8 cellular contexts compared by ENCODE assay signal in the genomic region with DNA sequence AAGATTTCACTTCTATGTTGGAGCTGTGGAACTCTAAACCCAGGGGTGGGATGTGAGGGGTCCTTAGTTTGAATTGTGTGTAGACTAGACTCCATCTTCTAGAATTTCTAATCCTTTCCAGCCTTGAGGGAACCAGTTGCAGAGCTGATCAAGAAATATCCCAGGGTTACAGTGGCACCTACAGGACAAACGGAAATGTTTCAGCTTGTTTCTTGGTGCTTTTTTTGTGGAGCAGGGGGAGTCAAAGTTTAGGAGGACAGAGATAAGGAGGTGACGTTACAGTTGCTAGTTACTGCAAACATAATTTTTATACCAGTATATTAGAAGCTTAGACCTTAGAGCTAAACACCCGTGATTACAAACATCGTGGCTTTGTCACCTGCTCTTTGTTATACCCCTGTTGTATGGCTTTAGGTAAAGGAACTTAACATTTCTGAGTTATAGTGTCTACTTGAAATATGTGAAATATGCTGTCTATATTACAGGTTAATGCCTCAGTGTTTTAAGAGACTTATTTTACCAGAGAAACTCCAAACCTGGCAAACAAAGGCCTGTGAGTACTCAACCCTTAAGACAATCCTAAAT.
A peak's percentile ranks its signal among the peaks of the same experiment; 100 is the strongest.
DNase-seq lines count a peak whose midpoint lies in the region; ATAC-seq and TF ChIP-seq lines count a peak whose summit lies in the region.

No MANE protein-coding gene starts in this region.

- H3K27me3 ChIP-seq in SK-N-SH (ENCODE audit: insufficient read depth) = no peaks in the 10 kb centered on the region; the same call in 1 of the 2 replicates

- H3K4me1 Mint-ChIP-seq in glutamatergic neuron (ENCODE audit: low read depth, unreplicated experiment) = peaks cover 12% of the 10 kb centered on the region

- H4K20me1 ChIP-seq in SK-N-SH (ENCODE audit: insufficient read depth) = no peaks in the 10 kb centered on the region

- no peak for DNase-seq in GM12864 (ENCODE audit: low read depth)
- DNase-seq in Kasumi-1 (lab: John Stamatoyannopoulos, UW) = peak; percentile 26 to 45
- DNase-seq in SK-N-SH = no peak
- DNase-seq in glutamatergic neuron = no peak
- peak; percentile 7 for DNase-seq in smooth muscle cell of the brain vasculature (ENCODE audit: low read depth, low spot score)
- no peak for DNase-seq in middle frontal gyrus (ENCODE audit: extremely low spot score, low spot score)

- no peaks in the 10 kb centered on the region for H3K9me3 Mint-ChIP-seq in glutamatergic neuron (ENCODE audit: unreplicated experiment)

- CTCF ChIA-PET in SK-N-SH (lab: Yijun Ruan, JAX) = interaction anchor here (0.6 to 10.3 kb wide), 29 partner anchors 8 to 1237 kb away, joined by 3 to 530 read pairs (median 5); a partner anchor contains a TSS

- H3K79me2 ChIP-seq in SK-N-SH (ENCODE audit: insufficient read depth) = no peaks in the 10 kb centered on the region

- no peaks in the 10 kb centered on the region for H3K36me3 ChIP-seq in SK-N-SH (replicated peaks in 1 of 2; ENCODE audit: control insufficient read depth in 1 of 2, insufficient read depth in 2 of 2, low read length in 1 of 2)

- H3K9me2 ChIP-seq in SK-N-SH = no peaks in the 10 kb centered on the region

- no peaks in the 10 kb centered on the region for H3F3A ChIP-seq in SK-N-SH (replicated peaks; ENCODE audit: insufficient read depth)

- WGBS in SK-N-SH (ENCODE audit: low lambda C conversion rate) = 8% methylated on average over 4 of the region's 4 CpGs

- POLR2A ChIA-PET in SK-N-SH (lab: Yijun Ruan, JAX) = no interaction called here

- TF ChIP-seq RAD21 in SK-N-SH (IDR thresholded peaks at IDR 0.05; ENCODE audit: low read length) = peak; percentile 61

- H3K27ac Mint-ChIP-seq in glutamatergic neuron (ENCODE audit: unreplicated experiment) = no peak overlapping the region

- peaks cover 0 to under 1% of the 10 kb centered on the region in 2 experiments; a peak in 1 of 4 replicates for H3K4me1 ChIP-seq in SK-N-SH (ENCODE audit: control insufficient read depth in 1 of 2, insufficient read depth in 2 of 2, low read depth in 1 of 2, low read length in 1 of 2)

- H3K4me2 ChIP-seq in SK-N-SH = no peak overlapping the region

- peak; percentile 19 for TF ChIP-seq CTCF in GM12864 (IDR thresholded peaks at IDR 0.05; ENCODE audit: low read depth, low read length, missing control alignments)
- peak; percentile 73 for TF ChIP-seq CTCF in SK-N-SH (IDR thresholded peaks at IDR 0.05)
- TF ChIP-seq CTCF in glutamatergic neuron (IDR thresholded peaks at IDR 0.05; ENCODE audit: partially characterized antibody, unreplicated experiment) = peak; percentile 56

- no peak overlapping the region; the same call in 1 of the 2 replicates for H2AFZ ChIP-seq in SK-N-SH (ENCODE audit: low read depth)

- no peak overlapping the region for H3K27ac ChIP-seq in SK-N-SH (ENCODE audit: low read depth in 2 of 2, low read length in 1 of 2)

- no peaks in the 10 kb centered on the region for H3K36me3 Mint-ChIP-seq in glutamatergic neuron (ENCODE audit: unreplicated experiment)

- H3K4me3 ChIP-seq in GM12864 (ENCODE audit: low read depth, low read length) (no peak overlapping the region), SK-N-SH (ENCODE audit: low read depth in 2 of 2, low read length in 1 of 2) (no peak overlapping the region; a peak in 1 of 4 replicates)

- H3K9me3 ChIP-seq in SK-N-SH = no peaks in the 10 kb centered on the region

- no peak for TF ChIP-seq EP300 in SK-N-SH (IDR thresholded peaks at IDR 0.05; ENCODE audit: borderline replicate concordance in 1 of 2, low read depth in 1 of 2, low read length in 1 of 2)

- H3K27me3 Mint-ChIP-seq in glutamatergic neuron (ENCODE audit: unreplicated experiment) = no peaks in the 10 kb centered on the region

- ATAC-seq in activated CD4-positive, CD25-positive, alpha-beta regulatory T cell treated with anti-CD3 and anti-CD28 coated beads, Interleukin-2, amount 50 U/mL, for 24 hours = no peak
- ATAC-seq in GM21529 (IDR thresholded peaks at IDR 0.05; ENCODE audit: unreplicated experiment) = no peak

- H3K9ac ChIP-seq in SK-N-SH = no peak overlapping the region

- H3K4me3 Mint-ChIP-seq in glutamatergic neuron (ENCODE audit: unreplicated experiment) = no peak overlapping the region

TF ChIP-seq in SK-N-SH, 30 proteins besides CTCF, POLR2A, EP300 and RAD21:
- TF ChIP-seq SMC3 (IDR thresholded peaks at IDR 0.05; ENCODE audit: low read depth, low read length) = peak; percentile 31; the same call in 1 of the 2 replicates
- no peak for TF ChIP-seq TEAD4 (IDR thresholded peaks at IDR 0.05; ENCODE audit: borderline replicate concordance, insufficient read depth)
- TF ChIP-seq FOXM1 (IDR thresholded peaks at IDR 0.05; ENCODE audit: low read depth) = no peak
- no peak for TF ChIP-seq MXI1 (IDR thresholded peaks at IDR 0.05; ENCODE audit: low read depth, low read length)
- TF ChIP-seq, protein P1, sequence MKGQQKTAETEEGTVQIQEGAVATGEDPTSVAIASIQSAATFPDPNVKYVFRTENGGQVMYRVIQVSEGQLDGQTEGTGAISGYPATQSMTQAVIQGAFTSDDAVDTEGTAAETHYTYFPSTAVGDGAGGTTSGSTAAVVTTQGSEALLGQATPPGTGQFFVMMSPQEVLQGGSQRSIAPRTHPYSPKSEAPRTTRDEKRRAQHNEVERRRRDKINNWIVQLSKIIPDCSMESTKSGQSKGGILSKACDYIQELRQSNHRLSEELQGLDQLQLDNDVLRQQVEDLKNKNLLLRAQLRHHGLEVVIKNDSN (IDR thresholded peaks at IDR 0.05; ENCODE audit: borderline replicate concordance, low read depth) = no peak
- TF ChIP-seq, protein P2, sequence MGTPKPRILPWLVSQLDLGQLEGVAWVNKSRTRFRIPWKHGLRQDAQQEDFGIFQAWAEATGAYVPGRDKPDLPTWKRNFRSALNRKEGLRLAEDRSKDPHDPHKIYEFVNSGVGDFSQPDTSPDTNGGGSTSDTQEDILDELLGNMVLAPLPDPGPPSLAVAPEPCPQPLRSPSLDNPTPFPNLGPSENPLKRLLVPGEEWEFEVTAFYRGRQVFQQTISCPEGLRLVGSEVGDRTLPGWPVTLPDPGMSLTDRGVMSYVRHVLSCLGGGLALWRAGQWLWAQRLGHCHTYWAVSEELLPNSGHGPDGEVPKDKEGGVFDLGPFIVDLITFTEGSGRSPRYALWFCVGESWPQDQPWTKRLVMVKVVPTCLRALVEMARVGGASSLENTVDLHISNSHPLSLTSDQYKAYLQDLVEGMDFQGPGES (IDR thresholded peaks at IDR 0.05; ENCODE audit: low read depth, low read length) = no peak

Comparison
In these comparisons a context has a peak if more than half of its experiments do, and no peak if none do; other contexts are left out.
1. DNase-seq: peak in Kasumi-1 (2 of 2) and smooth muscle cell of the brain vasculature (single experiment); none in GM12864 (single experiment), SK-N-SH (single experiment), glutamatergic neuron (single experiment) and middle frontal gyrus (single experiment).
2. CTCF ChIP-seq: peak in every context shown above with its lines; median percentile 73 in SK-N-SH; 56 in glutamatergic neuron; 19 in GM12864.